Comparison of ENCODE assay signal across 1 cellular context in the genomic region with DNA sequence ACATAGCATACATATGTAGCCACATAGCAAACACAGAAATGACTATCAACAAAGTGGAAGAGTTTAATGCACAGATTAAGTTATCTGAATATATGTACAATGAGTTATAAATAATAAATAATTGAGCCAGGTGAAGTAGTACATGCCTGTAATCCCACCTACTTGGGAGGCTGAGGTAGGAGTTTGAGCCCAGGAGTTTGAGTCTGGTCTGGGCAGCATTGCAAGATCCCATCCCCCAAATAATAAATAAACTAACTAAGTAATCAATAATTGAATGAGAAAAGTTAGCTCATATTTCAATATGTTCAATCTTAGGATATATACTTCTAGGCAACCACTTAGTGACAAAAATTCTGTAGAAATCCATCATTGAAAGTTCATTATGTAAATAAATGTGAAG.
TF ChIP-seq lines count a peak whose summit lies in the region.

No MANE protein-coding gene starts in this region.

TF ChIP-seq in GM12891, 5 proteins besides CTCF, POLR2A, EP300 and RAD21:
- TF ChIP-seq POU2F2 (IDR thresholded peaks at IDR 0.05; ENCODE audit: low read depth, low read length) (no peak), SPI1 (IDR thresholded peaks at IDR 0.05; ENCODE audit: low read depth, low read length) (no peak), PAX5 (IDR thresholded peaks at IDR 0.05; ENCODE audit: insufficient read depth, low read length, severe bottlenecking) (no peak), TAF1 (IDR thresholded peaks at IDR 0.05; ENCODE audit: low read depth, low read length) (no peak), POLR2AphosphoS5 (IDR thresholded peaks at IDR 0.05; ENCODE audit: low read depth, low read length) (no peak)
